22 cellular contexts compared by ENCODE assay signal in genomic region chr9:127102176-127102575, GRCh38. TPM values are rescaled to one million over a fixed set of nuclear protein-coding genes. Genes with fewer than 3 reads are reported as not detected.
"Had no signal": no experiment of that assay in that cellular context is flagged by ENCODE, and none has a peak within 500 bp of the region (broad histone marks: within the 10 kb centered on the region; RNA-seq: fewer than 3 reads in every experiment).

No MANE protein-coding gene starts in this region.

- H3K27me3 ChIP-seq: esophagus squamous epithelium, gastroesophageal sphincter, left lung, neural progenitor cell, ovary, right atrium auricular region, sigmoid colon, suprapubic skin, thyroid gland, upper lobe of left lung had no signal

- H3K9me3 ChIP-seq: esophagus squamous epithelium, gastroesophageal sphincter, left lung, lower lobe of right lung, ovary, right atrium auricular region, sigmoid colon, suprapubic skin, thyroid gland, upper lobe of left lung had no signal

- H3K4me2 ChIP-seq: neural progenitor cell had no signal

- H3K4me3 ChIP-seq: esophagus squamous epithelium, gastroesophageal sphincter, left lung, lower lobe of right lung, neural progenitor cell, ovary, right atrium auricular region, sigmoid colon, skin epidermis, suprapubic skin, thyroid gland, upper lobe of left lung had no signal

- H3K36me3 ChIP-seq: left lung, lower lobe of right lung, neural progenitor cell, ovary, right atrium auricular region, thyroid gland had no signal

- H3K4me1 ChIP-seq: neural progenitor cell, suprapubic skin, thyroid gland had no signal

- H2AFZ ChIP-seq: neural progenitor cell had no signal

- DNase-seq: cerebellar nuclear complex; esophagus squamous epithelium; foreskin fibroblast; glutamatergic neuron; immature natural killer cell; left lung; lower lobe of right lung; nucleus accumbens; ovary; sigmoid colon; stimulated activated CD4-positive, alpha-beta T cell treated with anti-CD3 and anti-CD28 coated beads, Interleukin-2, amount 100 ng/mL, for 24 hours; stimulated activated CD4-positive, alpha-beta T cell treated with anti-CD3 and anti-CD28 coated beads, Interleukin-4, amount 100 ng/mL, for 4 hours; stimulated activated naive B cell treated with anti-CD40 and anti-IgM and Interleukin-4, amounts not matched to agents 10 μg/mL and 1 μg/mL and 100 μg/mL, for 72 hours; stimulated activated naive CD8-positive, alpha-beta T cell treated with anti-CD3 and anti-CD28 coated beads, Interleukin-15, amount 100 ng/mL, for 72 hours; thyroid gland; upper lobe of left lung had no signal

- H3K27ac ChIP-seq: esophagus squamous epithelium, left lung, lower lobe of right lung, neural progenitor cell, ovary, right atrium auricular region, suprapubic skin, thyroid gland, upper lobe of left lung had no signal

- H3K9ac ChIP-seq: neural progenitor cell had no signal

- ATAC-seq: gastroesophageal sphincter; left lung; lower lobe of right lung; natural killer cell treated with Interleukin-12 subunit alpha and Interleukin-12 subunit beta and Interleukin-15 and Interleukin-18, amount 100 ng/mL, for 72 hours; stimulated activated naive B cell treated with anti-CD40 and anti-IgM and Interleukin-4, amounts not matched to agents 10 μg/mL and 1 μg/mL and 100 μg/mL, for 72 hours; stimulated activated naive CD8-positive, alpha-beta T cell treated with anti-CD3 and anti-CD28 coated beads, Interleukin-15, amount 100 ng/mL, for 72 hours had no signal

RNA-seq across cellular contexts. Expression of gene ANGPTL2, which starts 20.3 kb away (rescaled TPM):
- total RNA-seq: natural killer cell treated with Interleukin-12 subunit alpha and Interleukin-12 subunit beta and Interleukin-15 and Interleukin-18, amount 100 ng/mL, for 72 hours had no signal
- polyA plus RNA-seq: immature natural killer cell had no signal
